In genomic region chr14:74618078-74618952, GRCh38 we compare ENCODE assay signal across 8 cellular contexts. TPM values are rescaled to one million over a fixed set of nuclear protein-coding genes. Genes with fewer than 3 reads are reported as not detected.
DNase-seq lines count a peak whose midpoint lies in the region; ATAC-seq and TF ChIP-seq lines count a peak whose summit lies in the region.

No MANE protein-coding gene starts in this region.

- peak overlapping the region; percentile 34 for H3K4me2 ChIP-seq in skeletal muscle satellite cell (ENCODE audit: low read length)

- H3K27me3 Mint-ChIP-seq in activated CD4-positive, alpha-beta memory T cell treated with anti-CD3 and anti-CD28 coated beads for 36 hours = peaks cover 1% of the 10 kb centered on the region

- no peaks in the 10 kb centered on the region for H3K9me3 ChIP-seq in skeletal muscle satellite cell (replicated peaks; ENCODE audit: low read length)

- H3K4me3 Mint-ChIP-seq in activated CD4-positive, alpha-beta memory T cell treated with anti-CD3 and anti-CD28 coated beads for 36 hours = no peak overlapping the region

- DNase-seq in CD1c-positive myeloid dendritic cell (ENCODE audit: extremely low spot score) = peak; percentile 95
- peak; percentile 79 for DNase-seq in LoVo (ENCODE audit: low spot score)
- peak; percentile 79 for DNase-seq in activated CD4-positive, alpha-beta memory T cell treated with anti-CD3 and anti-CD28 coated beads for 36 hours
- DNase-seq in epithelial cell of esophagus (ENCODE audit: low read depth) = peak; percentile 88
- DNase-seq in AG20443 (ENCODE audit: low spot score) = no peak
- DNase-seq in NCI-H187 treated with DMSO at 0.1 percent for 48 hours (lab: John Stamatoyannopoulos, UW) = no peak

- no peaks in the 10 kb centered on the region for H3K27me3 ChIP-seq in skeletal muscle satellite cell (ENCODE audit: control insufficient read depth, insufficient read depth, low read length)

- CTCF ChIA-PET in activated CD4-positive, alpha-beta memory T cell treated with anti-CD3 and anti-CD28 coated beads for 36 hours (lab: Charles Lee) = interaction anchor here (0.7 to 3.2 kb wide), 6 partner anchors 9 to 222 kb away, joined by 3 to 44 read pairs (median 3); no protein-coding TSS in a partner anchor

- ATAC-seq in GM21737 (IDR thresholded peaks at IDR 0.05; ENCODE audit: unreplicated experiment) = no peak

- H3K4me1 ChIP-seq in skeletal muscle satellite cell (ENCODE audit: control insufficient read depth, insufficient read depth, low read length) = peaks cover 83% of the 10 kb centered on the region

- peaks cover 60% of the 10 kb centered on the region for H3K4me1 Mint-ChIP-seq in activated CD4-positive, alpha-beta memory T cell treated with anti-CD3 and anti-CD28 coated beads for 36 hours (ENCODE audit: low read depth)

- POLR2A ChIA-PET in activated CD4-positive, alpha-beta memory T cell treated with anti-CD3 and anti-CD28 coated beads for 36 hours (lab: Charles Lee) = interaction anchor here (0.6 to 1.5 kb wide), 2 partner anchors 9 to 14 kb away, joined by 3 to 4 read pairs; no protein-coding TSS in a partner anchor

- H3K4me3 ChIP-seq in epithelial cell of esophagus (ENCODE audit: low read length) (no peak overlapping the region), skeletal muscle satellite cell (ENCODE audit: low read length) (no peak overlapping the region)

- peak overlapping the region; percentile 71 for H3K9ac ChIP-seq in skeletal muscle satellite cell (ENCODE audit: low read depth, low read length)

- intact Hi-C loops in activated CD4-positive, alpha-beta memory T cell treated with anti-CD3 and anti-CD28 coated beads for 36 hours (cut with micrococcal nuclease) = loop anchor here (2.0 to 5.0 kb wide), 4 partner anchors 94 to 222 kb away; partner anchors contain the start of genes AREL1, FCF1, ISCA2 and NPC2

- TF ChIP-seq CTCF in epithelial cell of esophagus (IDR thresholded peaks at IDR 0.05; ENCODE audit: insufficient read depth, low read depth, low read length, missing control alignments) = no peak

- no peaks in the 10 kb centered on the region for H3K9me3 Mint-ChIP-seq in activated CD4-positive, alpha-beta memory T cell treated with anti-CD3 and anti-CD28 coated beads for 36 hours

- H3K36me3 ChIP-seq in skeletal muscle satellite cell (ENCODE audit: insufficient read depth, low read length) = no peaks in the 10 kb centered on the region

- no peaks in the 10 kb centered on the region for H3K36me3 Mint-ChIP-seq in activated CD4-positive, alpha-beta memory T cell treated with anti-CD3 and anti-CD28 coated beads for 36 hours

- peak overlapping the region; percentile 73 for H3K27ac Mint-ChIP-seq in activated CD4-positive, alpha-beta memory T cell treated with anti-CD3 and anti-CD28 coated beads for 36 hours

RNA-seq across cellular contexts. Expression of gene LTBP2, which starts 6.3 kb away (rescaled TPM):
- under 1 TPM; 0.10 to 0.31 TPM for total RNA-seq in activated CD4-positive, alpha-beta memory T cell treated with anti-CD3 and anti-CD28 coated beads for 36 hours
- 59.3 and 119 TPM in 2 replicates for total RNA-seq in skeletal muscle satellite cell (2012; rRNA removed)

Comparison
In these comparisons a context has a peak if more than half of its experiments do, and no peak if none do; other contexts are left out.
1. DNase-seq: peak in CD1c-positive myeloid dendritic cell (single experiment), LoVo (single experiment), activated CD4-positive, alpha-beta memory T cell treated with anti-CD3 and anti-CD28 coated beads for 36 hours (single experiment) and epithelial cell of esophagus (single experiment); none in AG20443 (single experiment) and NCI-H187 treated with DMSO at 0.1 percent for 48 hours (single experiment).